In genomic region chr19:39053276-39054090, GRCh38 we compare ENCODE assay signal across 21 cellular contexts. TPM values are rescaled to one million over a fixed set of nuclear protein-coding genes. Genes with fewer than 3 reads are reported as not detected.
DNase-seq lines count a peak whose midpoint lies in the region; ATAC-seq, FAIRE-seq and TF ChIP-seq lines count a peak whose summit lies in the region.
"Had no signal": no experiment of that assay in that cellular context is flagged by ENCODE, and none has a peak within 500 bp of the region (broad histone marks: within the 10 kb centered on the region; RNA-seq: fewer than 3 reads in every experiment).

No MANE protein-coding gene starts in this region.

- TF ChIP-seq CTCF in A549 (IDR thresholded peaks at IDR 0.05) (no peak), dorsolateral prefrontal cortex (IDR thresholded peaks at IDR 0.05 in 54 of 56, conservative IDR thresholded peaks at IDR 0.05 in 2 of 56; ENCODE audit: low read depth in 1 of 56, partially characterized antibody in 56 of 56) (no peak)

- TF ChIP-seq EP300 in A549 (IDR thresholded peaks at IDR 0.05) = peak; percentile 45 to 53; a peak in 2 of 5 replicates

- WGBS in A549 (ENCODE audit: missing lambda C conversion rate) = 71% methylated on average over 18 of the region's 18 CpGs

- ATAC-seq in A549 (peak; percentile 38 to 63), HG03469 (IDR thresholded peaks at IDR 0.05; ENCODE audit: unreplicated experiment) (no peak)
- ATAC-seq: CD8-positive, alpha-beta T cell had no signal

- peak overlapping the region; percentile 54 to 71 for H3K27ac ChIP-seq in A549
- H3K27ac ChIP-seq in dorsolateral prefrontal cortex = peak overlapping the region; percentile 69 to 100 (median 97)
- H3K27ac ChIP-seq: coronary artery, left ventricle myocardium inferior, ovary, SJCRH30, spleen had no signal

- TF ChIP-seq RAD21 in A549 (conservative IDR thresholded peaks at IDR 0.05 in 1 of 2, IDR thresholded peaks at IDR 0.05 in 1 of 2) = no peak

- FAIRE-seq in A549 (lab: Jason Lieb, UNC) (peak; percentile 18), RCC 7860 (lab: Jason Lieb, UNC) (no peak)
- FAIRE-seq: endothelial cell of umbilical vein had no signal

- DNase-seq in A549 (ENCODE audit: low read depth in 1 of 2, low spot score in 1 of 2) = peak in 1 of 2 experiments; percentile 68
- DNase-seq in NCI-H69 (lab: John Stamatoyannopoulos, UW) = peak; percentile 60
- peak in 8 of 10 donors; percentile 33 to 96 (median 54) for DNase-seq in dorsolateral prefrontal cortex
- DNase-seq in occipital lobe (lab: John Stamatoyannopoulos, UW) = peak; percentile 15
- no peak for DNase-seq in NCI-H345 treated with DMSO at 0.1 percent for 48 hours (lab: John Stamatoyannopoulos, UW; ENCODE audit: unreplicated experiment)
- no peak for DNase-seq in HUDEP-2 (lab: John Stamatoyannopoulos, UW; ENCODE audit: unreplicated experiment in 76 of 76)
- DNase-seq in RCC 7860 (ENCODE audit: low spot score) = no peak
- DNase-seq: ACHN; activated CD4-positive, CD25-positive, alpha-beta regulatory T cell treated with anti-CD3 and anti-CD28 coated beads, Interleukin-2, amount 50 U/mL, for 72 hours; CD8-positive, alpha-beta T cell; left ventricle myocardium inferior; NCI-H1930; NCI-H524 treated with DMSO at 0.1 percent for 48 hours; ovary; SJCRH30; spleen had no signal

- H3K4me3 ChIP-seq in A549 (no peak overlapping the region), dorsolateral prefrontal cortex (no peak overlapping the region)
- H3K4me3 ChIP-seq: coronary artery, left ventricle myocardium inferior, ovary, SJCRH30, spleen had no signal

- intact Hi-C loops in dorsolateral prefrontal cortex (cut with DNase I) = loop anchor here (1.0 to 10.0 kb wide), 5 partner anchors 25 to 271 kb away; partner anchors contain the start of gene LRFN1 (in 1 of the 2)

- H3K4me2 ChIP-seq in A549 = peak overlapping the region; percentile 50

- TF ChIP-seq POLR2A in A549 (IDR thresholded peaks at IDR 0.05; ENCODE audit: low read length) = no peak

- H3K27me3 ChIP-seq in dorsolateral prefrontal cortex = no peaks in the 10 kb centered on the region
- H3K27me3 ChIP-seq: ovary, SJCRH30 had no signal

- CTCF ChIA-PET in A549 (lab: Yijun Ruan, JAX) = interaction anchor here (0.6 to 33.6 kb wide), 19 partner anchors 17 to 297 kb away, joined by 3 to 612 read pairs (median 11); partner anchors contain the start of genes ACP7, FBXO27 and NCCRP1

- H3K4me1 ChIP-seq in A549 = peaks cover 22% of the 10 kb centered on the region
- H3K4me1 ChIP-seq: left ventricle myocardium inferior, SJCRH30, spleen had no signal

- peaks cover 7% of the 10 kb centered on the region; the same call in 2 of the 3 replicates for H3K9me3 ChIP-seq in A549
- H3K9me3 ChIP-seq: ovary, SJCRH30 had no signal

- POLR2A ChIA-PET in A549 (lab: Yijun Ruan, JAX) = no interaction called here

TF ChIP-seq in A549, 52 proteins besides CTCF, POLR2A, EP300 and RAD21:
- no peak for TF ChIP-seq JUN (IDR thresholded peaks at IDR 0.05)
- TF ChIP-seq JUNB (IDR thresholded peaks at IDR 0.05) = no peak
- no peak for TF ChIP-seq HOXB5 (CRISPR knock-in tag; IDR thresholded peaks at IDR 0.05)
- TF ChIP-seq USF2 (IDR thresholded peaks at IDR 0.05) = no peak; the same call in 1 of the 2 replicates
- no peak for TF ChIP-seq ZSCAN20 (CRISPR knock-in tag; IDR thresholded peaks at IDR 0.05)
- no peak for TF ChIP-seq EHF (CRISPR knock-in tag; IDR thresholded peaks at IDR 0.05)
- no peak for TF ChIP-seq MYC (IDR thresholded peaks at IDR 0.05; ENCODE audit: borderline replicate concordance, low read length)
- no peak for TF ChIP-seq ATOH8 (CRISPR knock-in tag; IDR thresholded peaks at IDR 0.05; ENCODE audit: low read depth)
- TF ChIP-seq CBX2 (IDR thresholded peaks at IDR 0.05; ENCODE audit: borderline replicate concordance, low read depth) = no peak
- no peak for TF ChIP-seq CHD2 (IDR thresholded peaks at IDR 0.05; ENCODE audit: low read length, partially characterized antibody)
- no peak for TF ChIP-seq RCOR1 (IDR thresholded peaks at IDR 0.05; ENCODE audit: low read depth, low read length)
- no peak for TF ChIP-seq TP53 (CRISPR knock-in tag; IDR thresholded peaks at IDR 0.05)
- no peak; the same call in 1 of the 3 replicates for TF ChIP-seq SMC3 (IDR thresholded peaks at IDR 0.05)
- no peak for TF ChIP-seq FOXS1 (CRISPR knock-in tag; IDR thresholded peaks at IDR 0.05)
- TF ChIP-seq CHD4 (IDR thresholded peaks at IDR 0.05; ENCODE audit: borderline replicate concordance) = no peak
- no peak for TF ChIP-seq CEBPB (IDR thresholded peaks at IDR 0.05)

RNA-seq across cellular contexts. Expression of gene FBXO27, which starts 21.1 kb away (rescaled TPM):
- polyA plus RNA-seq in A549 (2011; rRNA removed) (13.4 and 15.2 TPM in 2 replicates), A549 (2017; fragmentation: RNase III; extraction: RNeasy Plus Mini Kit Qiagen cat#74134 plus additional on column Dnase treatment) (12.5 to 17.5 TPM (median 14.2 TPM) in 3 replicates)
- 13.6 and 15.7 TPM in 2 replicates for polyA plus RNA-seq in A549 (2012; cell fraction: cytosol; rRNA removed)
- 8.4 and 11.9 TPM in 2 replicates for polyA plus RNA-seq in A549 (2012; cell fraction: nucleus; rRNA removed)
- 24.7 and 26.9 TPM in 2 replicates for polyA minus RNA-seq in A549 (2011; rRNA and poly(A)+ RNA removed)
- total RNA-seq in dorsolateral prefrontal cortex (10 to 100 TPM; 21.0 to 56.7 (median 37.9) TPM), occipital lobe (5.6 TPM)
- total RNA-seq: CD8-positive, alpha-beta T cell had no signal

RNA-seq across cellular contexts. Expression of gene ACP7, which starts 30.7 kb away (rescaled TPM):
- polyA plus RNA-seq in A549 (2011; rRNA removed) (0.06 and 0.08 TPM in 2 replicates), A549 (2017; fragmentation: RNase III; extraction: RNeasy Plus Mini Kit Qiagen cat#74134 plus additional on column Dnase treatment) (0.25 to 0.44 TPM (median 0.28 TPM) in 3 replicates)
- 0.05 and 0.08 TPM in 2 replicates for polyA plus RNA-seq in A549 (2012; cell fraction: cytosol; rRNA removed)
- polyA plus RNA-seq in A549 (2012; cell fraction: nucleus; rRNA removed) = 0.07 TPM in 1 of 2 replicates, not detected in the other
- 0.41 TPM in 1 of 2 replicates, not detected in the other for polyA minus RNA-seq in A549 (2011; rRNA and poly(A)+ RNA removed)
- total RNA-seq in dorsolateral prefrontal cortex (10 to 100 TPM in 2 of 120 experiments, 1 to 10 TPM in 106, under 1 TPM in 12; 0.15 to 17.0 (median 2.5) TPM), occipital lobe (not detected)
- total RNA-seq: CD8-positive, alpha-beta T cell; fibroblast of villous mesenchyme; left ventricle myocardium inferior; myocyte; ovary; SJCRH30; spleen had no signal
- polyA plus RNA-seq: ovary, spleen had no signal

Comparison
In these comparisons a context has a peak if more than half of its experiments do, and no peak if none do; other contexts are left out.
1. DNase-seq: peak in NCI-H69 (single experiment), dorsolateral prefrontal cortex (8 of 10) and occipital lobe (single experiment); none in NCI-H345 treated with DMSO at 0.1 percent for 48 hours (single experiment), HUDEP-2 (0 of 76) and RCC 7860 (single experiment).